8 cellular contexts compared by ENCODE assay signal in the genomic region with DNA sequence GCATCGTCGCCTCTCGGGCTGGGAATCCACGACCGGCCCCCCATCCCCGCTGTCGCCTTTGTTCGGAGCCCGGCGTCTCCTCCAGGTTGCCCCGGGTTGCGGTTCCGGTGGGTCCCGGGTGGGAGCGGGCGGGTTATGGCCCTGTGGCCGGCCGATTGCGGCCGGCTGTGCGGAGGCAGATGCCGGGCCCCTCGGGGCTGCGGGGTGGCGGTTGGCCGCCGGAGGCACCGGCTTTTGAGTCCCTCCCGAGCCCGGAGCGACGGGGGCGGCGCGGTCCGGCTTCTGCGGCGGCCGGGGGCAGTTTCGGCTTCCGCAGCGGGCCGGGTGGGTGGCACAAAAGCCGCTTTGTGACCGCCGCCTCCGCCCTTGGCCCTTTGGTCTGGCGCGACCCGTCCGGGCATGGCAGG. TPM values are rescaled to one million over a fixed set of nuclear protein-coding genes. Genes with fewer than 3 reads are reported as not detected.
DNase-seq lines count a peak whose midpoint lies in the region; ATAC-seq and FAIRE-seq lines count a peak whose summit lies in the region.

No MANE protein-coding gene starts in this region.

- H3K4me1 Mint-ChIP-seq in activated naive CD4-positive, alpha-beta T cell treated with anti-CD3 and anti-CD28 coated beads, Interleukin-2, amount 50 U/mL, for 24 hours = peaks cover 39% of the 10 kb centered on the region

- H3K9me3 ChIP-seq in right cardiac atrium (ENCODE audit: control insufficient read depth, low read length) = no peaks in the 10 kb centered on the region
- H3K9me3 ChIP-seq in small intestine (ENCODE audit: control insufficient read depth, low read depth) = no peaks in the 10 kb centered on the region

- peak overlapping the region; percentile 89 for H3K4me3 ChIP-seq in right cardiac atrium (ENCODE audit: low read length)
- peak overlapping the region; percentile 94 to 100 for H3K4me3 ChIP-seq in small intestine (ENCODE audit: low read depth in 1 of 2, low read length in 2 of 2)

- H3K36me3 Mint-ChIP-seq in activated naive CD4-positive, alpha-beta T cell treated with anti-CD3 and anti-CD28 coated beads, Interleukin-2, amount 50 U/mL, for 24 hours = peaks cover 11% of the 10 kb centered on the region

- peak overlapping the region; percentile 96 for H3K27ac Mint-ChIP-seq in activated naive CD4-positive, alpha-beta T cell treated with anti-CD3 and anti-CD28 coated beads, Interleukin-2, amount 50 U/mL, for 24 hours

- ATAC-seq in GM18511 (IDR thresholded peaks at IDR 0.05; ENCODE audit: unreplicated experiment) (peak; percentile 3), HG02870 (IDR thresholded peaks at IDR 0.05; ENCODE audit: unreplicated experiment) (peak; percentile 2), right cardiac atrium (peak; percentile 10 to 24)

- FAIRE-seq in small intestine (lab: Jason Lieb, UNC) = no peak

- DNase-seq in right cardiac atrium (no peak), small intestine (no peak), DMS53 (lab: John Stamatoyannopoulos, UW) (no peak), kidney glomerular epithelial cell (lab: John Stamatoyannopoulos, UW) (no peak), superior temporal gyrus (ENCODE audit: extremely low spot score) (no peak)

- H3K9me3 Mint-ChIP-seq in activated naive CD4-positive, alpha-beta T cell treated with anti-CD3 and anti-CD28 coated beads, Interleukin-2, amount 50 U/mL, for 24 hours = no peaks in the 10 kb centered on the region

- H3K4me3 Mint-ChIP-seq in activated naive CD4-positive, alpha-beta T cell treated with anti-CD3 and anti-CD28 coated beads, Interleukin-2, amount 50 U/mL, for 24 hours = peak overlapping the region; percentile 97

- H3K27ac ChIP-seq in right cardiac atrium (ENCODE audit: low read length) (peak overlapping the region; percentile 99), small intestine (ENCODE audit: low read depth in 1 of 2, low read length in 1 of 2) (peak overlapping the region; percentile 99 to 100)

- intact Hi-C loops in right cardiac atrium (cut with DNase I) = loop anchor here in 1 of 4 donors (10.0 kb wide), 1 partner anchor 62 kb away; a partner anchor contains a TSS

- H3K27me3 Mint-ChIP-seq in activated naive CD4-positive, alpha-beta T cell treated with anti-CD3 and anti-CD28 coated beads, Interleukin-2, amount 50 U/mL, for 24 hours = no peaks in the 10 kb centered on the region

- H3K4me1 ChIP-seq in right cardiac atrium (ENCODE audit: control insufficient read depth, insufficient read depth, low read length) = no peaks in the 10 kb centered on the region
- H3K4me1 ChIP-seq in small intestine (ENCODE audit: control insufficient read depth in 2 of 2, insufficient read depth in 1 of 2, low read depth in 1 of 2, low read length in 1 of 2) = peaks cover 0 to 2% of the 10 kb centered on the region in 2 donors

- no peaks in the 10 kb centered on the region for H3K27me3 ChIP-seq in right cardiac atrium (ENCODE audit: control insufficient read depth, insufficient read depth)
- no peaks in the 10 kb centered on the region for H3K27me3 ChIP-seq in small intestine (ENCODE audit: control insufficient read depth in 2 of 2, insufficient read depth in 2 of 2, low read length in 2 of 2)

- under 1% methylated on average over 51 of the region's 51 CpGs for WGBS in right cardiac atrium
- WGBS in small intestine, 3 donors = 0 to 1% (median 0%) methylated on average over 41 to 51 of the region's 51 CpGs

- H3K36me3 ChIP-seq in small intestine (ENCODE audit: control insufficient read depth in 2 of 2, insufficient read depth in 2 of 2, low read length in 2 of 2) = peaks cover 0 to 4% of the 10 kb centered on the region in 2 donors

RNA-seq across cellular contexts. Expression of a gene that starts 0.5 kb away (rescaled TPM):
- 10 to 100 TPM; 20.0 to 34.6 (median 26.7) TPM for total RNA-seq in right cardiac atrium
- 12.1 TPM for polyA plus RNA-seq in right cardiac atrium
- polyA plus RNA-seq in small intestine = 10 to 100 TPM in 2 of 3 donors, 1 to 10 TPM in 1; 3.5 to 23.2 (median 19.7) TPM
